In genomic region chr22:46792061-46792796, GRCh38 we compare ENCODE assay signal across 10 cellular contexts. TPM values are rescaled to one million over a fixed set of nuclear protein-coding genes. Genes with fewer than 3 reads are reported as not detected.
DNase-seq lines count a peak whose midpoint lies in the region; ATAC-seq and TF ChIP-seq lines count a peak whose summit lies in the region.
"Had no signal": no experiment of that assay in that cellular context is flagged by ENCODE, and none has a peak within 500 bp of the region (broad histone marks: within the 10 kb centered on the region; RNA-seq: fewer than 3 reads in every experiment).

No MANE protein-coding gene starts in this region.

- 90% methylated on average over 13 of the region's 20 CpGs for WGBS in mammary epithelial cell (ENCODE audit: low coverage, missing lambda C conversion rate)
- 81% methylated on average over 11 of the region's 20 CpGs for WGBS in right lobe of liver (ENCODE audit: insufficient coverage, low coverage, low lambda C conversion rate, missing lambda C conversion rate)
- 82 to 84% methylated on average over 18 to 20 of the region's 20 CpGs for WGBS in upper lobe of left lung, 2 donors

- no peak overlapping the region for H3K4me3 Mint-ChIP-seq in activated naive CD8-positive, alpha-beta T cell treated with anti-CD3 and anti-CD28 coated beads, Interleukin-2, amount 50 U/mL, for 24 hours

- TF ChIP-seq EP300 in upper lobe of left lung (IDR thresholded peaks at IDR 0.05) = peak in 1 of 4 donors; percentile 8

- no peak overlapping the region for H3K4me2 ChIP-seq in mammary epithelial cell (ENCODE audit: insufficient read depth, low read depth, low read length)

- dilution Hi-C loops in mammary epithelial cell (cut with HindIII; ENCODE audit: low sequenced_read_pairs) = loop anchor here (25.0 kb wide), 3 partner anchors 105 to 355 kb away; no protein-coding TSS in a partner anchor

- TF ChIP-seq CTCF in breast epithelium (IDR thresholded peaks at IDR 0.05) (no peak), mammary epithelial cell (conservative IDR thresholded peaks at IDR 0.05 in 1 of 2, IDR thresholded peaks at IDR 0.05 in 1 of 2; ENCODE audit: extremely low read depth in 1 of 2, insufficient read depth in 1 of 2, low read depth in 1 of 2, low read length in 2 of 2) (no peak), right lobe of liver (IDR thresholded peaks at IDR 0.05) (no peak), upper lobe of left lung (IDR thresholded peaks at IDR 0.05) (no peak)

- no peaks in the 10 kb centered on the region for H3K9me3 ChIP-seq in breast epithelium
- H3K9me3 ChIP-seq in mammary epithelial cell (replicated peaks; ENCODE audit: insufficient read depth, low read length) = no peaks in the 10 kb centered on the region
- H3K9me3 ChIP-seq in right lobe of liver = no peaks in the 10 kb centered on the region
- no peaks in the 10 kb centered on the region for H3K9me3 ChIP-seq in upper lobe of left lung

- intact Hi-C loops in breast epithelium (cut with DNase I; ENCODE audit: low total_unique reads) (no loop called here), mammary epithelial cell (cut with micrococcal nuclease) (no loop called here), right lobe of liver (cut with DNase I) (no loop called here)

- no peak for ATAC-seq in activated naive CD8-positive, alpha-beta T cell treated with anti-CD3 and anti-CD28 coated beads, Interleukin-2, amount 50 U/mL, for 24 hours
- ATAC-seq in right lobe of liver (peak; percentile 39 to 63 (median 52)), upper lobe of left lung (ENCODE audit: low FRiP score in 2 of 2) (peak in 1 of 2 donors; percentile 7), GM19035 (IDR thresholded peaks at IDR 0.05; ENCODE audit: unreplicated experiment) (no peak)

- H3K79me2 ChIP-seq in mammary epithelial cell (ENCODE audit: insufficient read depth, low read length) = peaks cover 50% of the 10 kb centered on the region

- no peaks in the 10 kb centered on the region for H3K27me3 Mint-ChIP-seq in activated naive CD8-positive, alpha-beta T cell treated with anti-CD3 and anti-CD28 coated beads, Interleukin-2, amount 50 U/mL, for 24 hours

- H3K27me3 ChIP-seq in breast epithelium (no peaks in the 10 kb centered on the region), mammary epithelial cell (ENCODE audit: insufficient read depth, low read length) (no peaks in the 10 kb centered on the region), right lobe of liver (no peaks in the 10 kb centered on the region), upper lobe of left lung (no peaks in the 10 kb centered on the region)

- H3K27ac ChIP-seq in breast epithelium (peak overlapping the region; percentile 6 to 60), mammary epithelial cell (ENCODE audit: insufficient read depth, low read depth, low read length) (no peak overlapping the region), right lobe of liver (peak overlapping the region in 2 of 3 donors; percentile 21 to 53), upper lobe of left lung (peak overlapping the region; percentile 58 to 72 (median 68))

- H2AFZ ChIP-seq in mammary epithelial cell (ENCODE audit: low read depth, low read length) = no peak overlapping the region

- no TSS peak for BruUV-seq in mammary epithelial cell (replicated peaks; lab: Mats Ljungman, UMichigan)

- H4K20me1 ChIP-seq in mammary epithelial cell (ENCODE audit: insufficient read depth, low read length) = no peaks in the 10 kb centered on the region

- H3K4me1 Mint-ChIP-seq in activated naive CD8-positive, alpha-beta T cell treated with anti-CD3 and anti-CD28 coated beads, Interleukin-2, amount 50 U/mL, for 24 hours = peaks cover 49% of the 10 kb centered on the region

- no peak overlapping the region for H3K4me3 ChIP-seq in breast epithelium
- no peak overlapping the region for H3K4me3 ChIP-seq in mammary epithelial cell (replicated peaks in 1 of 3; ENCODE audit: insufficient read depth in 1 of 3, low read depth in 2 of 3, low read length in 3 of 3)
- no peak overlapping the region for H3K4me3 ChIP-seq in right lobe of liver
- H3K4me3 ChIP-seq in upper lobe of left lung = no peak overlapping the region

- peaks cover 26% of the 10 kb centered on the region for H3K36me3 Mint-ChIP-seq in activated naive CD8-positive, alpha-beta T cell treated with anti-CD3 and anti-CD28 coated beads, Interleukin-2, amount 50 U/mL, for 24 hours (ENCODE audit: low read depth)

- TF ChIP-seq POLR2A in breast epithelium (IDR thresholded peaks at IDR 0.05) (no peak), right lobe of liver (IDR thresholded peaks at IDR 0.05) (no peak), upper lobe of left lung (IDR thresholded peaks at IDR 0.05) (no peak)

- no peaks in the 10 kb centered on the region for H3K9me3 Mint-ChIP-seq in activated naive CD8-positive, alpha-beta T cell treated with anti-CD3 and anti-CD28 coated beads, Interleukin-2, amount 50 U/mL, for 24 hours

- CTCF ChIA-PET in mammary epithelial cell (lab: Charles Lee; ENCODE audit: low non-redundant PET) = no interaction called here

- no peak overlapping the region for H3K9ac ChIP-seq in mammary epithelial cell (ENCODE audit: insufficient read depth, low read length)

- peak overlapping the region; percentile 98 for H3K27ac Mint-ChIP-seq in activated naive CD8-positive, alpha-beta T cell treated with anti-CD3 and anti-CD28 coated beads, Interleukin-2, amount 50 U/mL, for 24 hours

- DNase-seq in breast epithelium (ENCODE audit: low spot score in 2 of 2) = peak in 1 of 2 donors; percentile 40
- DNase-seq in mammary epithelial cell = no peak
- DNase-seq in activated naive CD8-positive, alpha-beta T cell treated with anti-CD3 and anti-CD28 coated beads, Interleukin-2, amount 50 U/mL, for 24 hours = no peak
- no peak for DNase-seq in right lobe of liver
- DNase-seq in upper lobe of left lung = no peak
- no peak for DNase-seq in OCI-M2 (lab: John Stamatoyannopoulos, UW; ENCODE audit: unreplicated experiment)
- no peak for DNase-seq in AG08395 (ENCODE audit: low spot score)
- DNase-seq: GF-D8, NCI-H187 had no signal

- H3K4me1 ChIP-seq in breast epithelium (no peaks in the 10 kb centered on the region), mammary epithelial cell (ENCODE audit: insufficient read depth, low read length) (peaks cover 3% of the 10 kb centered on the region), right lobe of liver (no peaks in the 10 kb centered on the region), upper lobe of left lung (peaks cover 27 to 39% (median 36%) of the 10 kb centered on the region in 4 donors)

- in situ Hi-C loops in mammary epithelial cell (cut with MboI; ENCODE audit: low sequenced_read_pairs in 2 of 2) = no loop called here

- no peaks in the 10 kb centered on the region for H3K36me3 ChIP-seq in breast epithelium
- peaks cover 9% of the 10 kb centered on the region for H3K36me3 ChIP-seq in mammary epithelial cell (ENCODE audit: insufficient read depth, low read length)
- peaks cover 0 to 12% (median 7%) of the 10 kb centered on the region in 4 donors for H3K36me3 ChIP-seq in right lobe of liver
- peaks cover 8 to 39% (median 29%) of the 10 kb centered on the region in 4 donors for H3K36me3 ChIP-seq in upper lobe of left lung

RNA-seq across cellular contexts. Expression of gene TBC1D22A, which starts 29.8 kb away (rescaled TPM):
- total RNA-seq in breast epithelium (10 to 100 TPM; 19.0 to 23.6 (median 23.6) TPM), mammary epithelial cell (10 to 100 TPM; 19.3 to 27.0 TPM), right lobe of liver (10 to 100 TPM; 10.9 to 18.1 (median 14.0) TPM), upper lobe of left lung (10 to 100 TPM; 27.1 to 48.2 (median 35.3) TPM)
- 17.0 TPM for polyA plus RNA-seq in mammary epithelial cell
- polyA minus RNA-seq in mammary epithelial cell = 6.4 TPM

RNA-seq across cellular contexts. Expression of gene CERK, which starts 54.2 kb away (rescaled TPM):
- total RNA-seq in breast epithelium = 10 to 100 TPM; 23.3 to 37.3 (median 26.5) TPM
- total RNA-seq in mammary epithelial cell = 10 to 100 TPM; 16.3 to 17.5 TPM
- 16.0 TPM for polyA plus RNA-seq in mammary epithelial cell
- 27.8 TPM for polyA minus RNA-seq in mammary epithelial cell
- total RNA-seq in right lobe of liver = 10 to 100 TPM in 5 of 6 experiments, 1 to 10 TPM in 1; 9.6 to 27.5 (median 18.5) TPM
- total RNA-seq in upper lobe of left lung = 10 to 100 TPM; 26.9 to 55.5 (median 32.7) TPM

Comparison
In these comparisons a context has a peak if more than half of its experiments do, and no peak if none do; other contexts are left out.
1. ATAC-seq: peak in right lobe of liver (4 of 4); none in activated naive CD8-positive, alpha-beta T cell treated with anti-CD3 and anti-CD28 coated beads, Interleukin-2, amount 50 U/mL, for 24 hours (single experiment) and GM19035 (single experiment).